In the genomic region with DNA sequence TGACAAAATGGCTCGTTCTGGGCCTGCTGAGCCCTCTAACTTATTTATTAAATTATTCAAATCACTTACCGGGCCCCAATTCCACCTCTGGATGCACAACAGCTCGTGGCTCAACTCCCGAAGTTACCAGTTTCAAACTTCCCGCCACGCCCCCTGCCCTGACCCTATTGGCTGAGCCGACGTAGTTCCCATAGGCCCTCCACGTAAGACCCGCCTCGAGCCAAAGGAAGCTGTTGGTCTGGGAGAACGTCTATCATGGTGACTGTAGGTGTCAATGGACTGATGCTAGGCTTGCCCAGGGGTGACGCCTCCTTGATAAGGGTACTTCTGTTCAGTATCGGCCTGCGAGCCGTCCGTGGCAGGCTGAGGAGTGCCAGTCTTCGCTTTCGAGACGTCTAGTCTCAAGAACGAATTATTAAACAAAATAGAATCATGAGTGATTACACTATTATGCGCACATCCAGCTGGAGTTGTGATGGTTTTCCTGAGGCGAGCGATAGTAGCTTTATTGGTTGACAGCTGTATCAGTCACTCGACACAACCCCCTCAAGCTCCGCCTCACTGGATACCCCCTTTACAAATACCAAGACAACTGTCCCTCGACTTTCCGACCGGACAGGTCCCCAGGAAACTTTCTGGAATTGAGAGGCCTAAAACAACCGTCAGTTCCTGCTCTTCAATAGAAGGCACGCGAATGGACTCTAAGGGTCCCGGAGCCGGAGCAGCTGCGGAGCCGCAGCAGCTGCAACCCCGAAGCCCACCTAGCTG, we compare ENCODE assay signal across 8 cellular contexts. TPM values are rescaled to one million over a fixed set of nuclear protein-coding genes. Genes with fewer than 3 reads are reported as not detected.
DNase-seq lines count a peak whose midpoint lies in the region; ATAC-seq and TF ChIP-seq lines count a peak whose summit lies in the region.

A gene (minus strand): TSS at position 134 of the 768 bp plus-strand sequence. CDS start 334 bp downstream, outside the sequence.

- peak within 1 kb of the TSS; percentile 97 for H3K4ac ChIP-seq in IMR-90 (ENCODE audit: low read depth, low read length)

- peaks cover 25 to 55% of the 10 kb centered on the region in 2 experiments for H3K79me1 ChIP-seq in IMR-90 (ENCODE audit: low read depth in 1 of 2, low read length in 2 of 2)

- WGBS in IMR-90 (ENCODE audit: extremely low coverage in 2 of 2, insufficient read length in 1 of 2), 2 experiments, result no CpG with 5 or more reads among the region's 37 CpGs

- peak; percentile 50 for ATAC-seq in GM21528 (IDR thresholded peaks at IDR 0.05; ENCODE audit: low FRiP score, unreplicated experiment)
- ATAC-seq in IMR-90 (ENCODE audit: low read depth), result peak; percentile 64

- H3K9me1 ChIP-seq in IMR-90 (ENCODE audit: insufficient read depth, low read length), result no peaks in the 10 kb centered on the region

- no peaks in the 10 kb centered on the region for H3K27me3 ChIP-seq in IMR-90 (ENCODE audit: control insufficient read depth, insufficient read depth, low read length)

- POLR2A ChIA-PET in IMR-90 (lab: Charles Lee; ENCODE audit: unreplicated experiment), result interaction anchor here (0.6 to 1.1 kb wide), 2 partner anchors 22 to 99 kb away, joined by 3 to 5 read pairs; no protein-coding TSS in a partner anchor

- peaks cover 15% of the 10 kb centered on the region for H4K20me1 ChIP-seq in IMR-90 (ENCODE audit: insufficient read depth, low read length)

- BruUV-seq in IMR-90 (replicated peaks; lab: Mats Ljungman, UMichigan), result no TSS peak

- peak within 1 kb of the TSS; percentile 63 for H3K4me3 ChIP-seq in IMR-90 (ENCODE audit: insufficient read depth, low read depth, low read length)

- peak; percentile 98 for DNase-seq in DMS 273 (lab: John Stamatoyannopoulos, UW; ENCODE audit: unreplicated experiment)
- peak; percentile 98 for DNase-seq in IMR-90
- peak; percentile 99 for DNase-seq in OCI-M1 (lab: John Stamatoyannopoulos, UW)
- peak; percentile 85 for DNase-seq in activated T-cell treated with anti-CD3 and anti-CD28 coated beads for 24 hours (ENCODE audit: low read depth)
- DNase-seq in epidermal melanocyte (ENCODE audit: insufficient read length, low spot score), result peak; percentile 100
- DNase-seq in middle frontal gyrus (ENCODE audit: extremely low spot score, low spot score), result peak; percentile 97
- DNase-seq in stimulated activated CD8-positive, alpha-beta memory T cell treated with anti-CD3 and anti-CD28 coated beads, Interleukin-2, amount 100 ng/mL, for 48 hours (ENCODE audit: low read depth in 2 of 2), result peak; percentile 88 to 93

- peak within 1 kb of the TSS; percentile 87 for H3K27ac ChIP-seq in IMR-90 (ENCODE audit: insufficient read depth, low read length)

- in situ Hi-C loops in IMR-90 (cut with MboI; ENCODE audit: low sequenced_read_pairs), result no loop called here

- H2BK15ac ChIP-seq in IMR-90 (ENCODE audit: low read depth, low read length), result peak within 1 kb of the TSS; percentile 85; the same call in 1 of the 3 replicates

- no peak for TF ChIP-seq RAD21 in IMR-90 (IDR thresholded peaks at IDR 0.05; ENCODE audit: low read length)

- peak; percentile 84 for TF ChIP-seq POLR2A in IMR-90 (IDR thresholded peaks at IDR 0.05; ENCODE audit: low read depth, low read length)

- peak within 1 kb of the TSS; percentile 80 for H3K18ac ChIP-seq in IMR-90 (ENCODE audit: low read depth, low read length)

- CTCF ChIA-PET in IMR-90 (lab: Yijun Ruan, JAX), result interaction anchor here (0.6 to 3.3 kb wide), 5 partner anchors 8 to 1163 kb away, joined by 3 to 11 read pairs (median 3); a partner anchor contains a TSS

- H3K23ac ChIP-seq in IMR-90 (ENCODE audit: low read depth, low read length), result peak within 1 kb of the TSS; percentile 98

- H3K9me3 ChIP-seq in IMR-90 (ENCODE audit: control insufficient read depth, insufficient read depth, low read length), result no peaks in the 10 kb centered on the region

- intact Hi-C loops in IMR-90 (cut with micrococcal nuclease), result no loop called here

- H4K91ac ChIP-seq in IMR-90 (ENCODE audit: insufficient read depth, low read depth, low read length), result peak within 1 kb of the TSS; percentile 96

- peak within 1 kb of the TSS; percentile 94 for H2AK5ac ChIP-seq in IMR-90 (ENCODE audit: low read depth, low read length)

- H3K14ac ChIP-seq in IMR-90 (replicated peaks; ENCODE audit: low read depth, low read length), result peak within 1 kb of the TSS; percentile 98

- peak within 1 kb of the TSS; percentile 48 to 99 for H4K8ac ChIP-seq in IMR-90 (ENCODE audit: low read depth in 2 of 2, low read length in 2 of 2)

- peaks cover 5% of the 10 kb centered on the region for H3K4me1 ChIP-seq in IMR-90 (ENCODE audit: control insufficient read depth, insufficient read depth, low read length)

- H2AK9ac ChIP-seq in IMR-90 (replicated peaks; ENCODE audit: low read depth, low read length, poor library complexity), result peak within 1 kb of the TSS; percentile 98

- peak within 1 kb of the TSS; percentile 82 for H3K9ac ChIP-seq in IMR-90 (ENCODE audit: low read depth, low read length)

- peak within 1 kb of the TSS; percentile 73 for H3K4me2 ChIP-seq in IMR-90 (ENCODE audit: low read depth, low read length)

- H2BK20ac ChIP-seq in IMR-90 (ENCODE audit: low read depth, low read length), result peak within 1 kb of the TSS; percentile 42; the same call in 1 of the 2 replicates

- peak within 1 kb of the TSS; percentile 86 for H2BK120ac ChIP-seq in IMR-90 (ENCODE audit: low read depth, low read length)

- TF ChIP-seq CTCF in IMR-90 (conservative IDR thresholded peaks at IDR 0.05; ENCODE audit: low read depth, low read length), result no peak

- H2BK5ac ChIP-seq in IMR-90 (ENCODE audit: low read depth, low read length, poor library complexity, severe bottlenecking), result peak within 1 kb of the TSS; percentile 92

- H3K56ac ChIP-seq in IMR-90 (ENCODE audit: extremely low read depth, insufficient read depth, low read length), result peak within 1 kb of the TSS; percentile 93

- peak within 1 kb of the TSS; percentile 99 for H2AFZ ChIP-seq in IMR-90 (replicated peaks; ENCODE audit: low read length, poor library complexity)

- dilution Hi-C loops in IMR-90 (cut with HindIII; ENCODE audit: low sequenced_read_pairs, unreplicated experiment), result no loop called here

- H4K5ac ChIP-seq in IMR-90 (ENCODE audit: low read depth, low read length), result peak within 1 kb of the TSS; percentile 81

- peaks cover 33% of the 10 kb centered on the region for H3K36me3 ChIP-seq in IMR-90 (ENCODE audit: control insufficient read depth, insufficient read depth, low read length)

TF ChIP-seq in IMR-90, 13 proteins besides CTCF, POLR2A, EP300 and RAD21:
- TF ChIP-seq FOS (IDR thresholded peaks at IDR 0.05; ENCODE audit: low read depth, low read length) (peak; percentile 78; the same call in 1 of the 2 replicates), MAZ (IDR thresholded peaks at IDR 0.05; ENCODE audit: borderline replicate concordance, low read depth, low read length) (peak; percentile 15; the same call in 1 of the 2 replicates), CEBPB (IDR thresholded peaks at IDR 0.05; ENCODE audit: low read depth, low read length) (no peak), MXI1 (IDR thresholded peaks at IDR 0.05; ENCODE audit: borderline replicate concordance, low read depth, low read length) (peak; percentile 95), MAFK (IDR thresholded peaks at IDR 0.05; ENCODE audit: low read depth, low read length) (no peak)

RNA-seq across cellular contexts. Expression of the gene that starts here (rescaled TPM):
- total RNA-seq in IMR-90 (2012; rRNA removed), result 23.5 and 30.3 TPM in 2 replicates
- polyA plus RNA-seq in IMR-90 (2012; rRNA removed), result 61.0 and 67.5 TPM in 2 replicates
- polyA plus RNA-seq in IMR-90 (2012; cell fraction: cytosol; rRNA removed), result 15.5 and 31.8 TPM in 2 replicates
- 41.3 and 52.2 TPM in 2 replicates for polyA plus RNA-seq in IMR-90 (2012; cell fraction: nucleus; rRNA removed; ENCODE audit: low replicate concordance)

Comparison
In these comparisons a context has a peak if more than half of its experiments do, and no peak if none do; other contexts are left out.
1. Peak in every context shown above with its lines: DNase-seq, ATAC-seq, H3K4me3 ChIP-seq and H3K27ac ChIP-seq.